17 cellular contexts compared by ENCODE assay signal in genomic region chr2:50614056-50614455, GRCh38.
DNase-seq lines count a peak whose midpoint lies in the region; ATAC-seq, FAIRE-seq and TF ChIP-seq lines count a peak whose summit lies in the region.
"Had no signal": no experiment of that assay in that cellular context is flagged by ENCODE, and none has a peak within 500 bp of the region (broad histone marks: within the 10 kb centered on the region; RNA-seq: fewer than 3 reads in every experiment).

No MANE protein-coding gene starts in this region.

- H3K9me1 ChIP-seq in keratinocyte (ENCODE audit: control insufficient read depth, extremely low read depth, insufficient read depth, low read length) = no peaks in the 10 kb centered on the region

- H2BK12ac ChIP-seq in neuronal stem cell (ENCODE audit: low read length) = no peak overlapping the region

- no peak overlapping the region for H2AK5ac ChIP-seq in neuronal stem cell (ENCODE audit: low read depth, low read length)

- no peaks in the 10 kb centered on the region for H3K4me1 Mint-ChIP-seq in activated CD4-positive, alpha-beta T cell treated with anti-CD3 and anti-CD28 coated beads for 36 hours
- H3K4me1 Mint-ChIP-seq: B cell had no signal

- no peak overlapping the region for H3K4me2 ChIP-seq in keratinocyte (ENCODE audit: control insufficient read depth, extremely low read depth, insufficient read depth, low read depth, low read length)
- H3K4me2 ChIP-seq in neuronal stem cell (ENCODE audit: insufficient read depth, low read length, poor library complexity, severe bottlenecking) = no peak overlapping the region
- H3K4me2 ChIP-seq: PC-9 had no signal

- H3K4me3 ChIP-seq in adipocyte (ENCODE audit: low read length) (no peak overlapping the region), choroid plexus epithelial cell (ENCODE audit: low read depth, low read length) (no peak overlapping the region), keratinocyte (ENCODE audit: control insufficient read depth in 2 of 3, extremely low read depth in 1 of 3, insufficient read depth in 2 of 3, low read depth in 1 of 3, low read length in 3 of 3) (no peak overlapping the region), neuronal stem cell (ENCODE audit: low read length in 2 of 2) (no peak overlapping the region)
- H3K4me3 ChIP-seq: HAP-1, PC-9 had no signal

- H3K23ac ChIP-seq in neuronal stem cell (ENCODE audit: low read depth, low read length, poor library complexity) = no peak overlapping the region

- H3K27ac ChIP-seq in keratinocyte (ENCODE audit: control insufficient read depth, insufficient read depth, low read length) (no peak overlapping the region), neuronal stem cell (replicated peaks; ENCODE audit: low read length) (no peak overlapping the region)
- H3K27ac ChIP-seq: PC-9 had no signal

- H3K18ac ChIP-seq in neuronal stem cell (ENCODE audit: low read length) = no peak overlapping the region

- H3K9me3 Mint-ChIP-seq in activated CD4-positive, alpha-beta T cell treated with anti-CD3 and anti-CD28 coated beads for 36 hours (ENCODE audit: low read depth) = no peaks in the 10 kb centered on the region

- H3K4me1 ChIP-seq in adipocyte (ENCODE audit: control insufficient read depth, insufficient read depth, low read length) = no peaks in the 10 kb centered on the region
- peaks cover 21% of the 10 kb centered on the region for H3K4me1 ChIP-seq in keratinocyte (ENCODE audit: control insufficient read depth, extremely low read depth, insufficient read depth, low read length)
- no peaks in the 10 kb centered on the region for H3K4me1 ChIP-seq in neuronal stem cell (ENCODE audit: control insufficient read depth in 2 of 2, insufficient read depth in 1 of 2, low read depth in 1 of 2, low read length in 2 of 2)

- H4K91ac ChIP-seq in neuronal stem cell (ENCODE audit: low read depth, low read length, poor library complexity) = no peak overlapping the region

- FAIRE-seq in HTR-8/SVneo (lab: Jason Lieb, UNC) = no peak
- FAIRE-seq in keratinocyte (lab: Jason Lieb, UNC) = peak; percentile 86

- no peak overlapping the region for H2BK5ac ChIP-seq in neuronal stem cell (ENCODE audit: low read length)

- dilution Hi-C loops in keratinocyte (cut with MboI; ENCODE audit: extremely low pct_ligation_motif_present, low sequenced_read_pairs) = no loop called here

- no peak overlapping the region for H3K4me3 Mint-ChIP-seq in activated CD4-positive, alpha-beta T cell treated with anti-CD3 and anti-CD28 coated beads for 36 hours
- H3K4me3 Mint-ChIP-seq: B cell; CD4-positive, alpha-beta T cell had no signal

- CTCF ChIA-PET in activated CD4-positive, alpha-beta T cell treated with anti-CD3 and anti-CD28 coated beads for 36 hours (lab: Charles Lee) = no interaction called here

- no peak overlapping the region for H2BK15ac ChIP-seq in neuronal stem cell (ENCODE audit: low read length)

- no peaks in the 10 kb centered on the region for H3K9me3 ChIP-seq in adipocyte (ENCODE audit: control insufficient read depth, low read length)
- no peaks in the 10 kb centered on the region for H3K9me3 ChIP-seq in keratinocyte (ENCODE audit: control insufficient read depth, low read depth, low read length)
- no peaks in the 10 kb centered on the region for H3K9me3 ChIP-seq in neuronal stem cell (replicated peaks in 1 of 2; ENCODE audit: control insufficient read depth in 2 of 2, insufficient read depth in 1 of 2, low read depth in 1 of 2, low read length in 2 of 2)
- H3K9me3 ChIP-seq: HAP-1 had no signal

- no peaks in the 10 kb centered on the region for H4K20me1 ChIP-seq in keratinocyte (ENCODE audit: control insufficient read depth, extremely low read depth, insufficient read depth, low read length)

- TF ChIP-seq CTCF in choroid plexus epithelial cell (conservative IDR thresholded peaks at IDR 0.05; ENCODE audit: low read depth, low read length) (no peak), keratinocyte (optimal IDR thresholded peaks at IDR 0.05 in 1 of 3, IDR thresholded peaks at IDR 0.05 in 1 of 3, conservative IDR thresholded peaks at IDR 0.05 in 1 of 3; ENCODE audit: extremely low read depth in 1 of 3, insufficient read depth in 2 of 3, low read length in 3 of 3) (no peak)

- no peak overlapping the region for H3K4ac ChIP-seq in neuronal stem cell (ENCODE audit: low read length)

- no peak overlapping the region for H2BK120ac ChIP-seq in neuronal stem cell (ENCODE audit: low read depth, low read length)

- H4K8ac ChIP-seq in neuronal stem cell (ENCODE audit: low read depth, low read length) = no peak overlapping the region

- H3K9ac ChIP-seq in adipocyte (ENCODE audit: low read length) (no peak overlapping the region), keratinocyte (ENCODE audit: control insufficient read depth, extremely low read depth, insufficient read depth, low read length) (no peak overlapping the region), neuronal stem cell (ENCODE audit: low read depth, low read length, poor library complexity) (no peak overlapping the region)

- peak; percentile 12 for DNase-seq in HTR-8/SVneo (ENCODE audit: insufficient read length, low spot score)
- peak; percentile 25 for DNase-seq in adipocyte (ENCODE audit: low read depth)
- peak; percentile 31 for DNase-seq in choroid plexus epithelial cell (ENCODE audit: low read depth)
- DNase-seq in keratinocyte (ENCODE audit: low read depth, low spot score) = no peak
- no peak for DNase-seq in neuronal stem cell (ENCODE audit: low spot score)
- DNase-seq in activated T-cell treated with anti-CD3 and anti-CD28 coated beads, Interleukin-2, amount 50 U/mL, for 1 hour = no peak
- no peak for DNase-seq in activated CD4-positive, alpha-beta T cell treated with anti-CD3 and anti-CD28 coated beads for 36 hours
- DNase-seq in T-helper 2 cell = no peak
- DNase-seq: ACHN; CD4-positive, alpha-beta T cell; DMS79; NCI-H187; NCI-H345; NCI-H69; PC-9 had no signal

- no peaks in the 10 kb centered on the region for H3K27me3 Mint-ChIP-seq in activated CD4-positive, alpha-beta T cell treated with anti-CD3 and anti-CD28 coated beads for 36 hours
- H3K27me3 Mint-ChIP-seq: B cell; CD4-positive, alpha-beta T cell had no signal

- POLR2A ChIA-PET in activated CD4-positive, alpha-beta T cell treated with anti-CD3 and anti-CD28 coated beads for 36 hours (lab: Charles Lee) = no interaction called here

- H3K36me3 ChIP-seq in adipocyte (ENCODE audit: control insufficient read depth, insufficient read depth, low read length, severe bottlenecking) (no peaks in the 10 kb centered on the region), keratinocyte (ENCODE audit: control insufficient read depth in 2 of 2, extremely low read depth in 1 of 2, insufficient read depth in 2 of 2, low read length in 2 of 2) (no peaks in the 10 kb centered on the region), neuronal stem cell (replicated peaks in 1 of 2; ENCODE audit: control insufficient read depth in 2 of 2, insufficient read depth in 2 of 2, low read length in 2 of 2) (no peaks in the 10 kb centered on the region)
- H3K36me3 ChIP-seq: HAP-1 had no signal

- H3K36me3 Mint-ChIP-seq in activated CD4-positive, alpha-beta T cell treated with anti-CD3 and anti-CD28 coated beads for 36 hours (ENCODE audit: low read depth) = no peaks in the 10 kb centered on the region

- no CpG with 5 or more reads among the region's 2 CpGs for WGBS in neuronal stem cell (ENCODE audit: extremely low coverage in 2 of 2, insufficient read length in 2 of 2, insufficient replicate concordance in 1 of 2), 2 donors

- H3K27me3 ChIP-seq in adipocyte (replicated peaks; ENCODE audit: control insufficient read depth, insufficient read depth, low read length) (no peaks in the 10 kb centered on the region), keratinocyte (ENCODE audit: control insufficient read depth, extremely low read depth, insufficient read depth, low read length) (no peaks in the 10 kb centered on the region), neuronal stem cell (ENCODE audit: control insufficient read depth in 3 of 3, insufficient read depth in 3 of 3, low read depth in 1 of 3, low read length in 3 of 3) (no peaks in the 10 kb centered on the region)

- ATAC-seq in activated CD4-positive, alpha-beta T cell treated with anti-CD3 and anti-CD28 coated beads for 36 hours = no peak

- no peaks in the 10 kb centered on the region for H3K79me2 ChIP-seq in keratinocyte (ENCODE audit: control insufficient read depth, insufficient read depth, low read length)

- H2AFZ ChIP-seq in keratinocyte (ENCODE audit: control insufficient read depth, low read length) (no peak overlapping the region), neuronal stem cell (ENCODE audit: low read length) (no peak overlapping the region)
- H2AFZ ChIP-seq: PC-9 had no signal

- no peak overlapping the region for H3K27ac Mint-ChIP-seq in activated CD4-positive, alpha-beta T cell treated with anti-CD3 and anti-CD28 coated beads for 36 hours
- H3K27ac Mint-ChIP-seq: B cell; CD4-positive, alpha-beta T cell had no signal

- no peak overlapping the region for H3K14ac ChIP-seq in neuronal stem cell (ENCODE audit: low read length)

- intact Hi-C loops in activated CD4-positive, alpha-beta T cell treated with anti-CD3 and anti-CD28 coated beads for 36 hours (cut with DNase I, micrococcal nuclease) = no loop called here

- no peaks in the 10 kb centered on the region for H3K79me1 ChIP-seq in neuronal stem cell (ENCODE audit: low read depth, low read length)

Comparison
In these comparisons a context has a peak if more than half of its experiments do, and no peak if none do; other contexts are left out.
1. DNase-seq: peak in HTR-8/SVneo (single experiment), adipocyte (single experiment) and choroid plexus epithelial cell (single experiment); none in keratinocyte (single experiment), neuronal stem cell (single experiment), activated T-cell treated with anti-CD3 and anti-CD28 coated beads, Interleukin-2, amount 50 U/mL, for 1 hour (single experiment), activated CD4-positive, alpha-beta T cell treated with anti-CD3 and anti-CD28 coated beads for 36 hours (single experiment) and T-helper 2 cell (0 of 5).